Comparison of ENCODE assay signal across 12 cellular contexts in the genomic region with DNA sequence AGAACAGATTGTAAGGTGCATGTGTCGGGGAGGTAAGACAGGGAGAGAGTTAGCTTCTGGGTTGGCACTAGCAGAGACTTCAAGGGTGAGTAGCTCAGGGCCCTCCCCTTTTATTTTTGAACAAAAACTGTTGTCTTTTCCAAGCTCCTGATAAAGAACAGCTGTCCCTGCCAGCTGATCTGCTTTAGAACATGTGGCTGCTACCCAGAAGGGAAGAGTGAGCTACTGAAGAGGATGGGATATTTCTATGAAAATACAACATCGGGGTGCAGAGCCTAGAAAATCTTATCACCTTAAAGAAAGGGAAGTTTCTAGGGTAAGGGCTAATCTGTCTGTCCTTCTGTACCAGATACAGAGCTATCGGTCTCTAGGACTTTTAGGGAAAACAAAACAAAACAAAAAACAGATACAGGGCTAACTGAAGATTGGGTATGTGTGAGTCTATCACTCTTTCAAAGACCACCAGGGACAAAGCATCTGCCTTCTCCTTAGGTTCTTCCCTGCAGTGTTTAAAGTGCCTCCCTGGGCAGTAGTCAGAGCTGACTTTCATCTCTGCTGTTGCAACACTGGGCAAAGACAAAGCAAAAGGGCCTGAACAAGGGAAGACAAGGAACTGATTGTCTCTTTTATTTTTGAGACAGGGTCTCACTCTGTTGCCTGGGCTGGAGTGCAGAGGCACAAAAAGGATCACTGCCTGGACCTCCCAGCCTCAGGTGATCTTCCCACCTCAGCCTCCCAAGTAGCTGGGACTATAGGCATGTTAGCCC. TPM values are rescaled to one million over a fixed set of nuclear protein-coding genes. Genes with fewer than 3 reads are reported as not detected.
DNase-seq lines count a peak whose midpoint lies in the region; ATAC-seq and TF ChIP-seq lines count a peak whose summit lies in the region.
"Had no signal": no experiment of that assay in that cellular context is flagged by ENCODE, and none has a peak within 500 bp of the region (broad histone marks: within the 10 kb centered on the region; RNA-seq: fewer than 3 reads in every experiment).

No MANE protein-coding gene starts in this region.

- peak overlapping the region; percentile 39 for H3K27ac Mint-ChIP-seq in mesothelial cell of epicardium
- no peak overlapping the region for H3K27ac Mint-ChIP-seq in activated T-helper 2 cell treated with anti-CD3 and anti-CD28 coated beads, Interferon-gamma antibody, Interleukin-2, Interleukin-4, amounts not matched to agents 10 μg/mL and 5 μg/mL and 100 μg/mL, durations not matched to agents 14 hours and 24 hours and 36 hours
- H3K27ac Mint-ChIP-seq: dendritic cell treated with granulocyte-macrophage colony-stimulating factor and Interleukin-4, amounts not matched to agents 40 ng/mL and 50 ng/mL, for 4 days had no signal

- H3K4me3 ChIP-seq in coronary artery: no peak overlapping the region
- no peak overlapping the region for H3K4me3 ChIP-seq in thoracic aorta

- no peak for TF ChIP-seq CTCF in coronary artery (IDR thresholded peaks at IDR 0.05)
- TF ChIP-seq CTCF in mesothelial cell of epicardium (IDR thresholded peaks at IDR 0.05; ENCODE audit: unreplicated experiment): no peak
- TF ChIP-seq CTCF in thoracic aorta (IDR thresholded peaks at IDR 0.05): no peak

- H3K27me3 ChIP-seq in thoracic aorta (replicated peaks; ENCODE audit: insufficient read depth): no peaks in the 10 kb centered on the region

- no peak overlapping the region for H3K4me3 Mint-ChIP-seq in mesothelial cell of epicardium
- H3K4me3 Mint-ChIP-seq in activated T-helper 2 cell treated with anti-CD3 and anti-CD28 coated beads, Interferon-gamma antibody, Interleukin-2, Interleukin-4, amounts not matched to agents 10 μg/mL and 5 μg/mL and 100 μg/mL, durations not matched to agents 14 hours and 24 hours and 36 hours (ENCODE audit: low read depth): no peak overlapping the region
- H3K4me3 Mint-ChIP-seq: dendritic cell treated with granulocyte-macrophage colony-stimulating factor and Interleukin-4, amounts not matched to agents 40 ng/mL and 50 ng/mL, for 4 days had no signal

- peaks cover 51% of the 10 kb centered on the region for H3K36me3 ChIP-seq in thoracic aorta

- H3K27me3 Mint-ChIP-seq in mesothelial cell of epicardium (ENCODE audit: low read depth): no peaks in the 10 kb centered on the region
- H3K27me3 Mint-ChIP-seq in activated T-helper 2 cell treated with anti-CD3 and anti-CD28 coated beads, Interferon-gamma antibody, Interleukin-2, Interleukin-4, amounts not matched to agents 10 μg/mL and 5 μg/mL and 100 μg/mL, durations not matched to agents 14 hours and 24 hours and 36 hours (ENCODE audit: low read depth): no peaks in the 10 kb centered on the region
- H3K27me3 Mint-ChIP-seq: dendritic cell treated with granulocyte-macrophage colony-stimulating factor and Interleukin-4, amounts not matched to agents 40 ng/mL and 50 ng/mL, for 4 days had no signal

- peaks cover 14 to 26% of the 10 kb centered on the region in 2 donors for H3K4me1 ChIP-seq in thoracic aorta (ENCODE audit: control insufficient read depth in 1 of 2, low read depth in 2 of 2)

- peaks cover 35% of the 10 kb centered on the region for H3K36me3 Mint-ChIP-seq in mesothelial cell of epicardium
- H3K36me3 Mint-ChIP-seq in activated T-helper 2 cell treated with anti-CD3 and anti-CD28 coated beads, Interferon-gamma antibody, Interleukin-2, Interleukin-4, amounts not matched to agents 10 μg/mL and 5 μg/mL and 100 μg/mL, durations not matched to agents 14 hours and 24 hours and 36 hours (ENCODE audit: low read depth): peaks cover 61% of the 10 kb centered on the region

- no peak for ATAC-seq in thoracic aorta (ENCODE audit: insufficient number of reproducible peaks, low FRiP score, low read depth)
- no peak for ATAC-seq in HG03378 (IDR thresholded peaks at IDR 0.05; ENCODE audit: unreplicated experiment)

- intact Hi-C loops in activated T-helper 2 cell treated with anti-CD3 and anti-CD28 coated beads, Interferon-gamma antibody, Interleukin-2, Interleukin-4, amounts not matched to agents 10 μg/mL and 5 μg/mL and 100 μg/mL, durations not matched to agents 14 hours and 24 hours and 36 hours (cut with micrococcal nuclease): no loop called here

- peaks cover 1% of the 10 kb centered on the region for H3K4me1 Mint-ChIP-seq in mesothelial cell of epicardium
- H3K4me1 Mint-ChIP-seq in activated T-helper 2 cell treated with anti-CD3 and anti-CD28 coated beads, Interferon-gamma antibody, Interleukin-2, Interleukin-4, amounts not matched to agents 10 μg/mL and 5 μg/mL and 100 μg/mL, durations not matched to agents 14 hours and 24 hours and 36 hours (ENCODE audit: low read depth): peaks cover 4% of the 10 kb centered on the region

- no peaks in the 10 kb centered on the region for H3K9me3 ChIP-seq in thoracic aorta

- H3K27ac ChIP-seq in coronary artery (peak overlapping the region; percentile 66 to 84), thoracic aorta (peak overlapping the region; percentile 60 to 79)

- peak; percentile 27 for DNase-seq in SK-MEL-5 (ENCODE audit: low read depth, low spot score)
- no peak for DNase-seq in coronary artery (ENCODE audit: low spot score)
- no peak for DNase-seq in mesothelial cell of epicardium (ENCODE audit: low spot score in 2 of 2, unreplicated experiment in 2 of 2)
- no peak for DNase-seq in thoracic aorta (ENCODE audit: low spot score)
- no peak for DNase-seq in Ammon's horn (ENCODE audit: low spot score)
- DNase-seq in HT-29 (ENCODE audit: low spot score): no peak
- no peak for DNase-seq in activated T-helper 2 cell treated with anti-CD3 and anti-CD28 coated beads, Interferon-gamma antibody, Interleukin-2, Interleukin-4, amounts not matched to agents 10 μg/mL and 5 μg/mL and 100 μg/mL, durations not matched to agents 14 hours and 24 hours and 36 hours (ENCODE audit: low spot score)
- DNase-seq: activated T-cell treated with anti-CD3 and anti-CD28 coated beads, Interleukin-2, amount 50 U/mL, for 1 hour; GOT3; NCI-H526 had no signal

- H3K9me3 Mint-ChIP-seq in mesothelial cell of epicardium: no peaks in the 10 kb centered on the region
- H3K9me3 Mint-ChIP-seq in activated T-helper 2 cell treated with anti-CD3 and anti-CD28 coated beads, Interferon-gamma antibody, Interleukin-2, Interleukin-4, amounts not matched to agents 10 μg/mL and 5 μg/mL and 100 μg/mL, durations not matched to agents 14 hours and 24 hours and 36 hours: no peaks in the 10 kb centered on the region
- H3K9me3 Mint-ChIP-seq: dendritic cell treated with granulocyte-macrophage colony-stimulating factor and Interleukin-4, amounts not matched to agents 40 ng/mL and 50 ng/mL, for 4 days had no signal

- in situ Hi-C loops in SK-MEL-5 (cut with HindIII; ENCODE audit: low pct_unique_long_range_greater_than_20kb, low sequenced_read_pairs): no loop called here

RNA-seq across cellular contexts. Expression of gene DHRS13, which starts 5.0 kb away (rescaled TPM):
- total RNA-seq in SK-MEL-5 (2014; rRNA removed; shearing (Covaris generic)): 21.8 and 23.8 TPM in 2 replicates
- 24.0 and 28.1 TPM in 2 replicates for polyA plus RNA-seq in SK-MEL-5 (2015; cell fraction: cytosol; rRNA removed)
- polyA plus RNA-seq in SK-MEL-5 (2015; cell fraction: nucleus; rRNA removed): 11.2 and 13.9 TPM in 2 replicates
- 10.3 to 12.4 TPM (median 12.1 TPM) in 3 replicates for total RNA-seq in mesothelial cell of epicardium
- 10 to 100 TPM in 1 of 2 donors, 1 to 10 TPM in 1; 3.7 to 12.2 TPM for total RNA-seq in thoracic aorta
- total RNA-seq in HT-29 (2014; rRNA removed; shearing (Covaris generic)): 15.2 and 17.6 TPM in 2 replicates
- total RNA-seq in activated T-helper 2 cell treated with anti-CD3 and anti-CD28 coated beads, Interferon-gamma antibody, Interleukin-2, Interleukin-4, amounts not matched to agents 10 μg/mL and 5 μg/mL and 100 μg/mL, durations not matched to agents 14 hours and 24 hours and 36 hours: 30.6 and 32.9 TPM in 2 replicates

RNA-seq across cellular contexts. Expression of gene FLOT2, which starts 10.4 kb away (rescaled TPM):
- total RNA-seq in SK-MEL-5 (2014; rRNA removed; shearing (Covaris generic)): 12.6 and 12.8 TPM in 2 replicates
- 44.0 and 47.3 TPM in 2 replicates for polyA plus RNA-seq in SK-MEL-5 (2015; cell fraction: cytosol; rRNA removed)
- 30.0 and 36.2 TPM in 2 replicates for polyA plus RNA-seq in SK-MEL-5 (2015; cell fraction: nucleus; rRNA removed)
- total RNA-seq in mesothelial cell of epicardium (74.4 to 85.4 TPM (median 79.4 TPM) in 3 replicates), thoracic aorta (10 to 100 TPM; 71.3 to 92.1 TPM)
- 49.7 and 55.6 TPM in 2 replicates for total RNA-seq in HT-29 (2014; rRNA removed; shearing (Covaris generic))
- 136 and 143 TPM in 2 replicates for total RNA-seq in activated T-helper 2 cell treated with anti-CD3 and anti-CD28 coated beads, Interferon-gamma antibody, Interleukin-2, Interleukin-4, amounts not matched to agents 10 μg/mL and 5 μg/mL and 100 μg/mL, durations not matched to agents 14 hours and 24 hours and 36 hours

RNA-seq across cellular contexts. Expression of gene PHF12, which starts 43.4 kb away (rescaled TPM):
- total RNA-seq in SK-MEL-5 (2014; rRNA removed; shearing (Covaris generic)): 9.5 and 12.7 TPM in 2 replicates
- 23.6 and 53.1 TPM in 2 replicates for polyA plus RNA-seq in SK-MEL-5 (2015; cell fraction: cytosol; rRNA removed)
- 82.7 and 83.3 TPM in 2 replicates for polyA plus RNA-seq in SK-MEL-5 (2015; cell fraction: nucleus; rRNA removed)
- total RNA-seq in mesothelial cell of epicardium (60.1 to 69.3 TPM (median 60.3 TPM) in 3 replicates), thoracic aorta (10 to 100 TPM; 46.4 to 99.4 TPM)
- 32.0 and 34.7 TPM in 2 replicates for total RNA-seq in HT-29 (2014; rRNA removed; shearing (Covaris generic))
- total RNA-seq in activated T-helper 2 cell treated with anti-CD3 and anti-CD28 coated beads, Interferon-gamma antibody, Interleukin-2, Interleukin-4, amounts not matched to agents 10 μg/mL and 5 μg/mL and 100 μg/mL, durations not matched to agents 14 hours and 24 hours and 36 hours: 59.5 and 62.1 TPM in 2 replicates

RNA-seq across cellular contexts. Expression of gene ERAL1, which starts 53.1 kb away (rescaled TPM):
- 23.8 and 35.7 TPM in 2 replicates for total RNA-seq in SK-MEL-5 (2014; rRNA removed; shearing (Covaris generic))
- 84.5 and 105 TPM in 2 replicates for polyA plus RNA-seq in SK-MEL-5 (2015; cell fraction: cytosol; rRNA removed)
- 138 and 139 TPM in 2 replicates for polyA plus RNA-seq in SK-MEL-5 (2015; cell fraction: nucleus; rRNA removed)
- total RNA-seq in mesothelial cell of epicardium (37.4 to 43.4 TPM (median 38.4 TPM) in 3 replicates), thoracic aorta (10 to 100 TPM; 30.6 to 34.6 TPM)
- 29.1 and 33.0 TPM in 2 replicates for total RNA-seq in HT-29 (2014; rRNA removed; shearing (Covaris generic))
- 54.5 and 60.4 TPM in 2 replicates for total RNA-seq in activated T-helper 2 cell treated with anti-CD3 and anti-CD28 coated beads, Interferon-gamma antibody, Interleukin-2, Interleukin-4, amounts not matched to agents 10 μg/mL and 5 μg/mL and 100 μg/mL, durations not matched to agents 14 hours and 24 hours and 36 hours
